Comparison of ENCODE assay signal across 8 cellular contexts in the genomic region with DNA sequence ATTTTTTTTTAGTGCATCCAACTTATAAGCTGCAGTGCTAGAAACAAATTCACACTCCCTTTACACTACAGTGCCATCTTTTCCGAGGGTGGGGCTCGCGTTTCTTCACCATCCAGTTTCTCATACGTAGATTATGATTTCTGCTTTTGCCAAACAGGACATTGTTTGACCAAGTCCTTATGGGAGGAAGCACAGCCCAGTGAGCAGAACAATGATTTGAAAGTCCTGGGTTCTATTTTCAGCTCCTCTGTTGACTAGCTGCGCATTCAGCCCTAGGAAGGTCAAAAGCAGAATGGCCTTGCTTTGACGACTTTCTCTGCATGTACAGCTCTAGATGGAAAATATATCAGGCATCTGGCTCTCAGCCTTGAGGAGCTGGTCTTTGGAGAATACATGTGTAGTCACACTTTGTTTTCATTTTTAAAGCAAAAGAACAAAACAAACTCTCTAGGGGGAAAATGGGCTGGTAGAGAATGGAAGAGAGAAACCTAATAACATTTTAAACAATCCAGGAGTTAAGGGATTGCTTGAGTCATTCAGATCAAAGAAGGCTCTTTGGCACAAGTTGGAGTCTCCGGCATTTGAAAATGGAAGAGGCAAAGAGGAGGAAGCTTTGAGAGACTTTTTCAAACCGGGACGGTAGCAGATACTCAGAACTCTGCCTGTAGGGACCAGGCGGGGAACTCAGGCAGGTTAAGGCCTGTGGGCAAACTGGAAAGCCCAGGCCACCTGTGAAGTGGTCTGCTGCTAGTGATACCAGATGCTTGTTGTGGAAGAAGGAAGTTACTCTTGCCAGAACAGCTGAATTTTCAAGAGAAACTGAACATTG.
DNase-seq lines count a peak whose midpoint lies in the region; ATAC-seq and TF ChIP-seq lines count a peak whose summit lies in the region.

No MANE protein-coding gene starts in this region.

- no peaks in the 10 kb centered on the region for H3K27me3 ChIP-seq in esophagus (ENCODE audit: control insufficient read depth in 1 of 2, insufficient read depth in 2 of 2, low read length in 2 of 2)
- no peaks in the 10 kb centered on the region for H3K27me3 ChIP-seq in suprapubic skin

- WGBS in esophagus, 2 donors: 32 to 50% methylated on average over 10 of the region's 10 CpGs
- WGBS in suprapubic skin: 34% methylated on average over 10 of the region's 10 CpGs

- H3K9me3 ChIP-seq in esophagus (ENCODE audit: control insufficient read depth in 2 of 2, insufficient read depth in 1 of 2, low read depth in 1 of 2, low read length in 1 of 2) (no peaks in the 10 kb centered on the region), suprapubic skin (no peaks in the 10 kb centered on the region)

- no peak for TF ChIP-seq CTCF in suprapubic skin (IDR thresholded peaks at IDR 0.05)

- ATAC-seq in HG03175 (IDR thresholded peaks at IDR 0.05; ENCODE audit: unreplicated experiment): peak; percentile 84

- peak; percentile 39 for DNase-seq in NOMO-1 treated with DMSO at 0.1 percent for 48 hours (lab: John Stamatoyannopoulos, UW; ENCODE audit: unreplicated experiment)
- DNase-seq in NOMO-1 treated with dmso at 0.1 percent for 144 hours (lab: John Stamatoyannopoulos, UW; ENCODE audit: unreplicated experiment): no peak
- no peak for DNase-seq in suprapubic skin (ENCODE audit: low spot score in 2 of 2)
- no peak for DNase-seq in activated gamma-delta T cell (lab: John Stamatoyannopoulos, UW)
- no peak for DNase-seq in HK-2 (ENCODE audit: unreplicated experiment)
- DNase-seq in activated CD8-positive, alpha-beta memory T cell treated with anti-CD3 and anti-CD28 coated beads, Interleukin-2, amount 50 U/mL, for 48 hours: no peak

- H3K36me3 ChIP-seq in esophagus (ENCODE audit: control insufficient read depth in 2 of 2, insufficient read depth in 2 of 2, low read length in 1 of 2) (no peaks in the 10 kb centered on the region), suprapubic skin (no peaks in the 10 kb centered on the region)

- H3K4me1 ChIP-seq in esophagus (ENCODE audit: control insufficient read depth in 2 of 2, insufficient read depth in 2 of 2, low read length in 1 of 2) (peaks cover 3 to 6% of the 10 kb centered on the region in 2 donors), suprapubic skin (peaks cover 30% of the 10 kb centered on the region)

- TF ChIP-seq POLR2A in suprapubic skin (IDR thresholded peaks at IDR 0.05): no peak

- H3K4me3 ChIP-seq in esophagus (ENCODE audit: low read depth in 1 of 2, low read length in 2 of 2): no peak overlapping the region
- H3K4me3 ChIP-seq in suprapubic skin: no peak overlapping the region

- peak overlapping the region; percentile 52 to 80 for H3K27ac ChIP-seq in esophagus (ENCODE audit: low read depth in 2 of 2, low read length in 1 of 2)
- peak overlapping the region; percentile 55 for H3K27ac ChIP-seq in suprapubic skin

- no peak for TF ChIP-seq EP300 in suprapubic skin (IDR thresholded peaks at IDR 0.05)
